Comparison of ENCODE assay signal across 9 cellular contexts in the genomic region with DNA sequence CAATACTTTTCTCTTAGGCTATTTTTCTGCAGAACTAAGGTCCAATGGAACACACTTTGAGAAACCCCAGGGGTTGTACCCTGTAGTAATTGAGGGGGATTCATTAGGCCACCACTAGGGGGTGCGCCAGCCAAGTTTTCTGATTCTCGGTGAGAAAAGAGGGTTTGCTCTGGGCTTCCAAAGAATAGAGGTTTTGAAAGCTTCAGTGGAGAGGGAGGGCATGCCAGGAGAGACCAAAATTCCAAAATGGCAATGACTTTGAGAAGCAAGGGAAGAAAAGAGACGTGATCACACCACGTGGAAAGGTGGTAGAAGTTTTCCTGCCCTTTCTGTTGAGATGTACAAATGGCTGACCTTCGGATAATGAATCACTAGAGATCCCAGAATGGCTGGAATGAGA.
DNase-seq lines count a peak whose midpoint lies in the region; ATAC-seq and TF ChIP-seq lines count a peak whose summit lies in the region.
"Had no signal": no experiment of that assay in that cellular context is flagged by ENCODE, and none has a peak within 500 bp of the region (broad histone marks: within the 10 kb centered on the region; RNA-seq: fewer than 3 reads in every experiment).

No MANE protein-coding gene starts in this region.

- H3K4me3 Mint-ChIP-seq in activated T-cell treated with anti-CD3 and anti-CD28 coated beads, Interleukin-2, amount 50 U/mL, for 72 hours, result no peak overlapping the region
- H3K4me3 Mint-ChIP-seq: central memory CD8-positive, alpha-beta T cell had no signal

- WGBS in prostate gland, result 32% methylated on average over 5 of the region's 5 CpGs

- H3K27me3 ChIP-seq in OCI-LY3 (ENCODE audit: low read depth, low read length), result no peaks in the 10 kb centered on the region; the same call in 1 of the 2 replicates
- no peaks in the 10 kb centered on the region for H3K27me3 ChIP-seq in prostate gland (replicated peaks; ENCODE audit: insufficient read depth)

- H3K4me1 ChIP-seq in OCI-LY3 (ENCODE audit: low read length) (no peaks in the 10 kb centered on the region), prostate gland (replicated peaks) (no peaks in the 10 kb centered on the region)

- H3K4me1 Mint-ChIP-seq in activated T-cell treated with anti-CD3 and anti-CD28 coated beads, Interleukin-2, amount 50 U/mL, for 72 hours (ENCODE audit: low read depth), result no peaks in the 10 kb centered on the region

- H3K27ac ChIP-seq in OCI-LY3 (ENCODE audit: low read length) (no peak overlapping the region), prostate gland (no peak overlapping the region)

- H3K27me3 Mint-ChIP-seq in activated T-cell treated with anti-CD3 and anti-CD28 coated beads, Interleukin-2, amount 50 U/mL, for 72 hours (ENCODE audit: low read depth), result no peaks in the 10 kb centered on the region

- intact Hi-C loops in prostate gland (cut with DNase I), result loop anchor here (2.0 kb wide), 1 partner anchor 750 kb away; no protein-coding TSS in a partner anchor

- H3K36me3 Mint-ChIP-seq in activated T-cell treated with anti-CD3 and anti-CD28 coated beads, Interleukin-2, amount 50 U/mL, for 72 hours (ENCODE audit: insufficient read depth in 2 of 2), result no peaks in the 10 kb centered on the region

- no peaks in the 10 kb centered on the region for H3K36me3 ChIP-seq in OCI-LY3 (replicated peaks; ENCODE audit: low read depth, low read length)
- H3K36me3 ChIP-seq in prostate gland, result no peaks in the 10 kb centered on the region

- H3K4me2 ChIP-seq in OCI-LY3 (ENCODE audit: low read length), result no peak overlapping the region

- no peaks in the 10 kb centered on the region for H3K9me3 Mint-ChIP-seq in activated T-cell treated with anti-CD3 and anti-CD28 coated beads, Interleukin-2, amount 50 U/mL, for 72 hours
- H3K9me3 Mint-ChIP-seq: central memory CD8-positive, alpha-beta T cell had no signal

- TF ChIP-seq CTCF in OCI-LY3 (IDR thresholded peaks at IDR 0.05; ENCODE audit: low read depth, low read length) (peak; percentile 98), prostate gland (IDR thresholded peaks at IDR 0.05) (peak; percentile 41 to 74 (median 60))

- no peaks in the 10 kb centered on the region for H3K79me2 ChIP-seq in OCI-LY3 (ENCODE audit: low read length)

- no peaks in the 10 kb centered on the region for H4K20me1 ChIP-seq in OCI-LY3 (ENCODE audit: insufficient read depth, low read length)

- ATAC-seq in GM21381 (IDR thresholded peaks at IDR 0.05; ENCODE audit: unreplicated experiment), result peak; percentile 84
- ATAC-seq in activated T-cell treated with anti-CD3 and anti-CD28 coated beads, Interleukin-2, amount 50 U/mL, for 72 hours (replicated peaks in 1 of 2), result peak in 1 of 2 donors; percentile 36
- ATAC-seq in HG02840 (IDR thresholded peaks at IDR 0.05; ENCODE audit: low FRiP score, unreplicated experiment), result no peak

- no peak overlapping the region; the same call in 1 of the 2 replicates for H2AFZ ChIP-seq in OCI-LY3 (ENCODE audit: low read depth, low read length)

- H3K4me3 ChIP-seq in OCI-LY3 (ENCODE audit: low read length) (no peak overlapping the region), prostate gland (no peak overlapping the region)

- TF ChIP-seq POLR2A in prostate gland (IDR thresholded peaks at IDR 0.05), result no peak

- H3K9ac ChIP-seq in OCI-LY3 (ENCODE audit: low read length), result no peak overlapping the region

- no peak overlapping the region for H3K27ac Mint-ChIP-seq in activated T-cell treated with anti-CD3 and anti-CD28 coated beads, Interleukin-2, amount 50 U/mL, for 72 hours

- DNase-seq in DMS53 (lab: John Stamatoyannopoulos, UW), result peak; percentile 83
- DNase-seq in HT1080 (ENCODE audit: low read depth), result peak; percentile 19
- peak; percentile 60 to 71 for DNase-seq in activated T-cell treated with anti-CD3 and anti-CD28 coated beads, Interleukin-2, amount 50 U/mL, for 72 hours
- peak; percentile 61 for DNase-seq in germinal center (ENCODE audit: low spot score)
- no peak for DNase-seq in prostate gland (ENCODE audit: low spot score)

- H3K9me3 ChIP-seq in OCI-LY3 (ENCODE audit: insufficient read depth, low read length), result no peaks in the 10 kb centered on the region
- no peaks in the 10 kb centered on the region for H3K9me3 ChIP-seq in prostate gland
